In genomic region chr12:6534914-6535696, GRCh38 we compare ENCODE assay signal across 1 cellular context.
TF ChIP-seq lines count a peak whose summit lies in the region.

No MANE protein-coding gene starts in this region.

TF ChIP-seq in HEK293, 187 proteins besides CTCF, POLR2A, EP300 and RAD21 (continued from another document and continues in another):
- TF ChIP-seq, protein P1, sequence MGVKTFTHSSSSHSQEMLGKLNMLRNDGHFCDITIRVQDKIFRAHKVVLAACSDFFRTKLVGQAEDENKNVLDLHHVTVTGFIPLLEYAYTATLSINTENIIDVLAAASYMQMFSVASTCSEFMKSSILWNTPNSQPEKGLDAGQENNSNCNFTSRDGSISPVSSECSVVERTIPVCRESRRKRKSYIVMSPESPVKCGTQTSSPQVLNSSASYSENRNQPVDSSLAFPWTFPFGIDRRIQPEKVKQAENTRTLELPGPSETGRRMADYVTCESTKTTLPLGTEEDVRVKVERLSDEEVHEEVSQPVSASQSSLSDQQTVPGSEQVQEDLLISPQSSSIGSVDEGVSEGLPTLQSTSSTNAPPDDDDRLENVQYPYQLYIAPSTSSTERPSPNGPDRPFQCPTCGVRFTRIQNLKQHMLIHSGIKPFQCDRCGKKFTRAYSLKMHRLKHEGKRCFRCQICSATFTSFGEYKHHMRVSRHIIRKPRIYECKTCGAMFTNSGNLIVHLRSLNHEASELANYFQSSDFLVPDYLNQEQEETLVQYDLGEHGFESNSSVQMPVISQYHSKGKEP (tag by site-specific recombination; IDR thresholded peaks at IDR 0.05), result peak; percentile 87
- TF ChIP-seq ZBTB10 (tag by site-specific recombination; IDR thresholded peaks at IDR 0.05) (peak; percentile 92), GLIS1 (tag by site-specific recombination; IDR thresholded peaks at IDR 0.05) (peak; percentile 64), ZNF76 (tag by site-specific recombination; IDR thresholded peaks at IDR 0.05; ENCODE audit: borderline replicate concordance, low read depth) (peak; percentile 54; the same call in 1 of the 2 replicates), ZNF24 (tag by site-specific recombination; IDR thresholded peaks at IDR 0.05) (peak; percentile 84; the same call in 1 of the 2 replicates), KLF9 (tag by site-specific recombination; IDR thresholded peaks at IDR 0.05; ENCODE audit: low read depth) (peak; percentile 56), ZFP37 (tag by site-specific recombination; IDR thresholded peaks at IDR 0.05) (peak; percentile 32; the same call in 1 of the 2 replicates), FEZF1 (tag by site-specific recombination; IDR thresholded peaks at IDR 0.05) (peak; percentile 93), ZNF624 (tag by site-specific recombination; IDR thresholded peaks at IDR 0.05) (no peak), IKZF3 (tag by site-specific recombination; IDR thresholded peaks at IDR 0.05) (peak; percentile 91), ZNF664 (tag by site-specific recombination; IDR thresholded peaks at IDR 0.05) (no peak), ZNF596 (tag by site-specific recombination; IDR thresholded peaks at IDR 0.05) (0 out of 2 replicates have a peak, but pooled peaks have one; percentile 31), ZFP41 (tag by site-specific recombination; IDR thresholded peaks at IDR 0.05; ENCODE audit: borderline replicate concordance) (no peak), ZNF140 (tag by site-specific recombination; IDR thresholded peaks at IDR 0.05) (no peak), KLF1 (tag by site-specific recombination; IDR thresholded peaks at IDR 0.05) (peak; percentile 44; the same call in 1 of the 2 replicates), ZBTB8A (tag by site-specific recombination; IDR thresholded peaks at IDR 0.05) (peak; percentile 58), PRDM4 (tag by site-specific recombination; IDR thresholded peaks at IDR 0.05) (peak; percentile 70), ZNF600 (tag by site-specific recombination; IDR thresholded peaks at IDR 0.05) (peak; percentile 54), ZXDB (tag by site-specific recombination; IDR thresholded peaks at IDR 0.05) (peak; percentile 56; the same call in 1 of the 2 replicates), HOXC10 (CRISPR knock-in tag; IDR thresholded peaks at IDR 0.05) (no peak), ZFP69B (tag by site-specific recombination; IDR thresholded peaks at IDR 0.05) (no peak), OVOL3 (tag by site-specific recombination; IDR thresholded peaks at IDR 0.05) (0 out of 2 replicates have a peak, but pooled peaks have one; percentile 17), KLF10 (tag by site-specific recombination; IDR thresholded peaks at IDR 0.05) (peak; percentile 60; the same call in 1 of the 2 replicates), ZNF843 (tag by site-specific recombination; IDR thresholded peaks at IDR 0.05) (peak; percentile 16; the same call in 1 of the 2 replicates), YY2 (tag by site-specific recombination; IDR thresholded peaks at IDR 0.05) (peak; percentile 63), KLF17 (tag by site-specific recombination; IDR thresholded peaks at IDR 0.05) (peak; percentile 28; the same call in 1 of the 2 replicates), ZNF629 (tag by site-specific recombination; IDR thresholded peaks at IDR 0.05) (peak; percentile 62), ZNF366 (tag by site-specific recombination; conservative IDR thresholded peaks at IDR 0.05) (peak; percentile 14; the same call in 1 of the 2 replicates), ZNF391 (tag by site-specific recombination; IDR thresholded peaks at IDR 0.05; ENCODE audit: borderline replicate concordance, low read depth) (peak; percentile 8; the same call in 1 of the 2 replicates), ZNF660 (tag by site-specific recombination; IDR thresholded peaks at IDR 0.05) (peak; percentile 81; the same call in 1 of the 2 replicates), ZNF202 (tag by site-specific recombination; IDR thresholded peaks at IDR 0.05; ENCODE audit: borderline replicate concordance) (no peak), ZSCAN30 (tag by site-specific recombination; IDR thresholded peaks at IDR 0.05) (peak; percentile 87), ZEB2 (tag by site-specific recombination; IDR thresholded peaks at IDR 0.05) (peak; percentile 94), ZBTB7A (tag by site-specific recombination; IDR thresholded peaks at IDR 0.05; ENCODE audit: low read depth) (peak; percentile 75; the same call in 1 of the 2 replicates)
- TF ChIP-seq, protein P2, sequence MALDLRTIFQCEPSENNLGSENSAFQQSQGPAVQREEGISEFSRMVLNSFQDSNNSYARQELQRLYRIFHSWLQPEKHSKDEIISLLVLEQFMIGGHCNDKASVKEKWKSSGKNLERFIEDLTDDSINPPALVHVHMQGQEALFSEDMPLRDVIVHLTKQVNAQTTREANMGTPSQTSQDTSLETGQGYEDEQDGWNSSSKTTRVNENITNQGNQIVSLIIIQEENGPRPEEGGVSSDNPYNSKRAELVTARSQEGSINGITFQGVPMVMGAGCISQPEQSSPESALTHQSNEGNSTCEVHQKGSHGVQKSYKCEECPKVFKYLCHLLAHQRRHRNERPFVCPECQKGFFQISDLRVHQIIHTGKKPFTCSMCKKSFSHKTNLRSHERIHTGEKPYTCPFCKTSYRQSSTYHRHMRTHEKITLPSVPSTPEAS (tag by site-specific recombination; IDR thresholded peaks at IDR 0.05), result peak; percentile 34; the same call in 1 of the 2 replicates
- TF ChIP-seq, protein P3, sequence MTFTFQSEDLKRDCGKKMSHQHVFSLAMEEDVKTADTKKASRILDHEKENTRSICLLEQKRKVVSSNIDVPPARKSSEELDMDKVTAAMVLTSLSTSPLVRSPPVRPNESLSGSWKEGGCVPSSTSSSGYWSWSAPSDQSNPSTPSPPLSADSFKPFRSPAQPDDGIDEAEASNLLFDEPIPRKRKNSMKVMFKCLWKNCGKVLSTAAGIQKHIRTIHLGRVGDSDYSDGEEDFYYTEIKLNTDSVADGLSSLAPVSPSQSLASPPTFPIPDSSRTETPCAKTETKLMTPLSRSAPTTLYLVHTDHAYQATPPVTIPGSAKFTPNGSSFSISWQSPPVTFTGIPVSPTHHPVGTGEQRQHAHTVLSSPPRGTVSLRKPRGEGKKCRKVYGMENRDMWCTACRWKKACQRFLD (tag by site-specific recombination; IDR thresholded peaks at IDR 0.05), result no peak
- TF ChIP-seq, protein P4, sequence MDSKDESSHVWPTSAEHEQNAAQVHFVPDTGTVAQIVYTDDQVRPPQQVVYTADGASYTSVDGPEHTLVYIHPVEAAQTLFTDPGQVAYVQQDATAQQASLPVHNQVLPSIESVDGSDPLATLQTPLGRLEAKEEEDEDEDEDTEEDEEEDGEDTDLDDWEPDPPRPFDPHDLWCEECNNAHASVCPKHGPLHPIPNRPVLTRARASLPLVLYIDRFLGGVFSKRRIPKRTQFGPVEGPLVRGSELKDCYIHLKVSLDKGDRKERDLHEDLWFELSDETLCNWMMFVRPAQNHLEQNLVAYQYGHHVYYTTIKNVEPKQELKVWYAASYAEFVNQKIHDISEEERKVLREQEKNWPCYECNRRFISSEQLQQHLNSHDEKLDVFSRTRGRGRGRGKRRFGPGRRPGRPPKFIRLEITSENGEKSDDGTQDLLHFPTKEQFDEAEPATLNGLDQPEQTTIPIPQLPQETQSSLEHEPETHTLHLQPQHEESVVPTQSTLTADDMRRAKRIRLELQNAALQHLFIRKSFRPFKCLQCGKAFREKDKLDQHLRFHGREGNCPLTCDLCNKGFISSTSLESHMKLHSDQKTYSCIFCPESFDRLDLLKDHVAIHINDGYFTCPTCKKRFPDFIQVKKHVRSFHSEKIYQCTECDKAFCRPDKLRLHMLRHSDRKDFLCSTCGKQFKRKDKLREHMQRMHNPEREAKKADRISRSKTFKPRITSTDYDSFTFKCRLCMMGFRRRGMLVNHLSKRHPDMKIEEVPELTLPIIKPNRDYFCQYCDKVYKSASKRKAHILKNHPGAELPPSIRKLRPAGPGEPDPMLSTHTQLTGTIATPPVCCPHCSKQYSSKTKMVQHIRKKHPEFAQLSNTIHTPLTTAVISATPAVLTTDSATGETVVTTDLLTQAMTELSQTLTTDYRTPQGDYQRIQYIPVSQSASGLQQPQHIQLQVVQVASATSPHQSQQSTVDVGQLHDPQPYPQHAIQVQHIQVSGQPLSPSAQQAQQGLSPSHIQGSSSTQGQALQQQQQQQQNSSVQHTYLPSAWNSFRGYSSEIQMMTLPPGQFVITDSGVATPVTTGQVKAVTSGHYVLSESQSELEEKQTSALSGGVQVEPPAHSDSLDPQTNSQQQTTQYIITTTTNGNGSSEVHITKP (tag by site-specific recombination; IDR thresholded peaks at IDR 0.05), result peak; percentile 89
- TF ChIP-seq, protein P5, sequence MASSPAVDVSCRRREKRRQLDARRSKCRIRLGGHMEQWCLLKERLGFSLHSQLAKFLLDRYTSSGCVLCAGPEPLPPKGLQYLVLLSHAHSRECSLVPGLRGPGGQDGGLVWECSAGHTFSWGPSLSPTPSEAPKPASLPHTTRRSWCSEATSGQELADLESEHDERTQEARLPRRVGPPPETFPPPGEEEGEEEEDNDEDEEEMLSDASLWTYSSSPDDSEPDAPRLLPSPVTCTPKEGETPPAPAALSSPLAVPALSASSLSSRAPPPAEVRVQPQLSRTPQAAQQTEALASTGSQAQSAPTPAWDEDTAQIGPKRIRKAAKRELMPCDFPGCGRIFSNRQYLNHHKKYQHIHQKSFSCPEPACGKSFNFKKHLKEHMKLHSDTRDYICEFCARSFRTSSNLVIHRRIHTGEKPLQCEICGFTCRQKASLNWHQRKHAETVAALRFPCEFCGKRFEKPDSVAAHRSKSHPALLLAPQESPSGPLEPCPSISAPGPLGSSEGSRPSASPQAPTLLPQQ (tag by site-specific recombination; IDR thresholded peaks at IDR 0.05), result peak; percentile 53; the same call in 1 of the 2 replicates
- TF ChIP-seq, protein P6, sequence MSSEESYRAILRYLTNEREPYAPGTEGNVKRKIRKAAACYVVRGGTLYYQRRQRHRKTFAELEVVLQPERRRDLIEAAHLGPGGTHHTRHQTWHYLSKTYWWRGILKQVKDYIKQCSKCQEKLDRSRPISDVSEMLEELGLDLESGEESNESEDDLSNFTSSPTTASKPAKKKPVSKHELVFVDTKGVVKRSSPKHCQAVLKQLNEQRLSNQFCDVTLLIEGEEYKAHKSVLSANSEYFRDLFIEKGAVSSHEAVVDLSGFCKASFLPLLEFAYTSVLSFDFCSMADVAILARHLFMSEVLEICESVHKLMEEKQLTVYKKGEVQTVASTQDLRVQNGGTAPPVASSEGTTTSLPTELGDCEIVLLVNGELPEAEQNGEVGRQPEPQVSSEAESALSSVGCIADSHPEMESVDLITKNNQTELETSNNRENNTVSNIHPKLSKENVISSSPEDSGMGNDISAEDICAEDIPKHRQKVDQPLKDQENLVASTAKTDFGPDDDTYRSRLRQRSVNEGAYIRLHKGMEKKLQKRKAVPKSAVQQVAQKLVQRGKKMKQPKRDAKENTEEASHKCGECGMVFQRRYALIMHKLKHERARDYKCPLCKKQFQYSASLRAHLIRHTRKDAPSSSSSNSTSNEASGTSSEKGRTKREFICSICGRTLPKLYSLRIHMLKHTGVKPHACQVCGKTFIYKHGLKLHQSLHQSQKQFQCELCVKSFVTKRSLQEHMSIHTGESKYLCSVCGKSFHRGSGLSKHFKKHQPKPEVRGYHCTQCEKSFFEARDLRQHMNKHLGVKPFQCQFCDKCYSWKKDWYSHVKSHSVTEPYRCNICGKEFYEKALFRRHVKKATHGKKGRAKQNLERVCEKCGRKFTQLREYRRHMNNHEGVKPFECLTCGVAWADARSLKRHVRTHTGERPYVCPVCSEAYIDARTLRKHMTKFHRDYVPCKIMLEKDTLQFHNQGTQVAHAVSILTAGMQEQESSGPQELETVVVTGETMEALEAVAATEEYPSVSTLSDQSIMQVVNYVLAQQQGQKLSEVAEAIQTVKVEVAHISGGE (tag by site-specific recombination; conservative IDR thresholded peaks at IDR 0.05; ENCODE audit: low read depth), result peak; percentile 92
